ENCODE assay signal across 8 cellular contexts in the genomic region with DNA sequence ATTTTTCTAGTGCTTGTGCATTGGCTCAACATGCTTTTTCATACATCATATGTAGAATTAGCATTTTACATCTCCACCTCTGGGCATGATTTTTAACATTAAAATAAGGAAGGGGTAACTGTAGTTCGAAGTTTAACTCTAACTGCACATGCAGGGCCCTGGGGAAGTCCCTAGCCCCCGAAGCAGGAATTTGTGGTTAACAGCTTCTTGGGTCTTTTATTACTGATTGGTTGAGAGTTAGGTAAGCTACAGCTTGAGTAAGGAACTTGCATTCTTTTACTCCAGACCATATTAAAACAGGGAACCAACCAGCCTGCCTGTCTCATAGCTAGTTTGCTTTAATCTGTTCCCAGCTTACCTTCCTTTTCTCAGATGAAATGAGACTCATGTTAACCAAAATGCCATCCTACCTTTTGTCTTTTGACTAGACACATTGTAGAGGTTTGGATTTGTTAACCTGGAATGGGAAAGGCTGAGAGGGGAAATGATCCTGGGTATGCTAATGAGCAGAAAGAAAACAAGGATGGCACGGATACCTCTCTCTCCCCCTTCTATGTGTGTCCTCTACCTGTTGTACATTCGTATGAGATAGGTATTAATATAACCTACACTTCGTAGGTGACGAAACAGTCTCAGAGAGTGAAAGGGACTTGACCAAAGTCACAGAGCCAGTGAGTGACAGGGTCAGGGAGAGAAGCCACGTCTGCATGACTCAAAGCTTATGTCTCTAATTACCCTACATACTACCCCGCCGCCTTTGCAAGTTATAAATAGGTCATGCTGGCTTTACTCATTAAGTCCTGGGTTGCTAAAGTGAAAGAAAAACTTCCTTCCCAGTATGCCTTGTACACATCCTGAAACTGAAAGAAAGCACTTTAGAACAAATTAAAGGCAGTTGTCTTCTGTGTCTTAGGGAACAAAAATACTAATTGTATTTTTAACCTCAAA.
DNase-seq lines count a peak whose midpoint lies in the region; ATAC-seq and TF ChIP-seq lines count a peak whose summit lies in the region.

No MANE protein-coding gene starts in this region.

- H3K27ac Mint-ChIP-seq in immature natural killer cell: peak overlapping the region; percentile 88 to 94 (median 90)

- H3K4me1 ChIP-seq in thoracic aorta (ENCODE audit: control insufficient read depth in 1 of 2, low read depth in 2 of 2): no peaks in the 10 kb centered on the region

- peak overlapping the region; percentile 83 to 91 (median 85) for H3K4me3 Mint-ChIP-seq in immature natural killer cell

- H3K4me1 Mint-ChIP-seq in immature natural killer cell: peaks cover 31% of the 10 kb centered on the region in 2 donors

- ATAC-seq in HG03378 (IDR thresholded peaks at IDR 0.05; ENCODE audit: unreplicated experiment): peak; percentile 94
- ATAC-seq in thoracic aorta (ENCODE audit: insufficient number of reproducible peaks, low FRiP score, low read depth): no peak

- peaks cover 0 to 3% (median 1%) of the 10 kb centered on the region in 3 donors for H3K27me3 Mint-ChIP-seq in immature natural killer cell (ENCODE audit: low read depth in 3 of 3)

- no peaks in the 10 kb centered on the region for H3K9me3 ChIP-seq in thoracic aorta

- H3K36me3 Mint-ChIP-seq in immature natural killer cell: no peaks in the 10 kb centered on the region

- TF ChIP-seq CTCF in thoracic aorta (IDR thresholded peaks at IDR 0.05): no peak

- H3K4me3 ChIP-seq in thoracic aorta: peak overlapping the region; percentile 31

- H3K9me3 Mint-ChIP-seq in immature natural killer cell: no peaks in the 10 kb centered on the region

- no peak overlapping the region for H3K27ac ChIP-seq in thoracic aorta

- peak; percentile 16 for DNase-seq in activated gamma-delta T cell treated with Interleukin-2 at 50 U/mL for 16 hours
- no peak for DNase-seq in activated gamma-delta T cell (lab: John Stamatoyannopoulos, UW)
- DNase-seq in UCSD-AML1 (lab: John Stamatoyannopoulos, UW; ENCODE audit: unreplicated experiment): peak; percentile 14
- peak; percentile 48 to 64 (median 51) for DNase-seq in immature natural killer cell
- no peak for DNase-seq in thoracic aorta (ENCODE audit: low spot score)
- no peak for DNase-seq in NCI-H1048 (lab: John Stamatoyannopoulos, UW)
- no peak for DNase-seq in NCI-H2171 treated with DMSO at 0.1 percent for 48 hours (lab: John Stamatoyannopoulos, UW)

- no peaks in the 10 kb centered on the region for H3K36me3 ChIP-seq in thoracic aorta

- no peaks in the 10 kb centered on the region for H3K27me3 ChIP-seq in thoracic aorta (replicated peaks; ENCODE audit: insufficient read depth)

Comparison
In these comparisons a context has a peak if more than half of its experiments do, and no peak if none do; other contexts are left out.
1. DNase-seq: peak in activated gamma-delta T cell treated with Interleukin-2 at 50 U/mL for 16 hours (single experiment), UCSD-AML1 (single experiment) and immature natural killer cell (3 of 3); none in activated gamma-delta T cell (single experiment), thoracic aorta (single experiment), NCI-H1048 (single experiment) and NCI-H2171 treated with DMSO at 0.1 percent for 48 hours (single experiment).